11 cellular contexts compared by ENCODE assay signal in genomic region chr10:110078317-110078716, GRCh38.
DNase-seq lines count a peak whose midpoint lies in the region; ATAC-seq, FAIRE-seq and TF ChIP-seq lines count a peak whose summit lies in the region.
"Had no signal": no experiment of that assay in that cellular context is flagged by ENCODE, and none has a peak within 500 bp of the region (broad histone marks: within the 10 kb centered on the region; RNA-seq: fewer than 3 reads in every experiment).

No MANE protein-coding gene starts in this region.

- ATAC-seq in Right ventricle myocardium superior (ENCODE audit: poor library complexity): no peak
- ATAC-seq in naive thymus-derived CD8-positive, alpha-beta T cell: no peak

- H3K4me1 Mint-ChIP-seq in naive thymus-derived CD8-positive, alpha-beta T cell: peaks cover 48 to 98% (median 90%) of the 10 kb centered on the region in 4 donors

- peak overlapping the region; percentile 71 to 90 (median 84) for H3K4me3 Mint-ChIP-seq in naive thymus-derived CD8-positive, alpha-beta T cell

- no peak overlapping the region for H3K9ac ChIP-seq in neuronal stem cell (ENCODE audit: low read depth, low read length, poor library complexity)

- intact Hi-C loops in left ventricle myocardium inferior (cut with micrococcal nuclease) (no loop called here), Right ventricle myocardium superior (cut with DNase I) (no loop called here), ascending aorta (cut with DNase I) (loop anchor here (5.0 kb wide), 1 partner anchor 101 kb away; no protein-coding TSS in a partner anchor), vagina (cut with DNase I) (no loop called here)

- peaks cover 0 to 4% (median 0%) of the 10 kb centered on the region in 9 donors for H3K9me3 Mint-ChIP-seq in naive thymus-derived CD8-positive, alpha-beta T cell

- no peaks in the 10 kb centered on the region for H3K9me3 ChIP-seq in left ventricle myocardium inferior (replicated peaks)
- no peaks in the 10 kb centered on the region for H3K9me3 ChIP-seq in ascending aorta
- no peaks in the 10 kb centered on the region for H3K9me3 ChIP-seq in vagina
- no peaks in the 10 kb centered on the region for H3K9me3 ChIP-seq in neuronal stem cell (replicated peaks in 1 of 2; ENCODE audit: control insufficient read depth in 2 of 2, insufficient read depth in 1 of 2, low read depth in 1 of 2, low read length in 2 of 2)

- no peak overlapping the region for H2BK120ac ChIP-seq in neuronal stem cell (ENCODE audit: low read depth, low read length)

- H3K27me3 Mint-ChIP-seq in naive thymus-derived CD8-positive, alpha-beta T cell: no peaks in the 10 kb centered on the region

- H3K23ac ChIP-seq in neuronal stem cell (ENCODE audit: low read depth, low read length, poor library complexity): no peak overlapping the region

- TF ChIP-seq POLR2A in vagina (IDR thresholded peaks at IDR 0.05): no peak

- H3K36me3 Mint-ChIP-seq in naive thymus-derived CD8-positive, alpha-beta T cell: peaks cover 0 to 6% (median 0%) of the 10 kb centered on the region in 3 donors

- no peak overlapping the region for H2BK15ac ChIP-seq in neuronal stem cell (ENCODE audit: low read length)

- no peak overlapping the region for H4K91ac ChIP-seq in neuronal stem cell (ENCODE audit: low read depth, low read length, poor library complexity)

- no peak overlapping the region for H3K4me2 ChIP-seq in neuronal stem cell (ENCODE audit: insufficient read depth, low read length, poor library complexity, severe bottlenecking)

- H3K27me3 ChIP-seq in left ventricle myocardium inferior (ENCODE audit: low read depth): no peaks in the 10 kb centered on the region
- no peaks in the 10 kb centered on the region for H3K27me3 ChIP-seq in ascending aorta
- no peaks in the 10 kb centered on the region for H3K27me3 ChIP-seq in vagina
- no peaks in the 10 kb centered on the region for H3K27me3 ChIP-seq in neuronal stem cell (ENCODE audit: control insufficient read depth in 3 of 3, insufficient read depth in 3 of 3, low read depth in 1 of 3, low read length in 3 of 3)
- H3K27me3 ChIP-seq in H7 (ENCODE audit: control insufficient read depth, insufficient read depth, low read length): no peaks in the 10 kb centered on the region

- no peak overlapping the region for H2BK5ac ChIP-seq in neuronal stem cell (ENCODE audit: low read length)

- H2AFZ ChIP-seq in neuronal stem cell (ENCODE audit: low read length): no peak overlapping the region

- H3K4me3 ChIP-seq in left ventricle myocardium inferior (peak overlapping the region; percentile 51), ascending aorta (no peak overlapping the region), vagina (no peak overlapping the region), neuronal stem cell (ENCODE audit: low read length in 2 of 2) (no peak overlapping the region), H7 (ENCODE audit: insufficient read depth, low read depth, low read length) (no peak overlapping the region)

- no peak overlapping the region for H4K8ac ChIP-seq in neuronal stem cell (ENCODE audit: low read depth, low read length)

- H3K27ac Mint-ChIP-seq in naive thymus-derived CD8-positive, alpha-beta T cell: peak overlapping the region; percentile 79 to 98 (median 91)

- no peaks in the 10 kb centered on the region for H3K36me3 ChIP-seq in left ventricle myocardium inferior
- H3K36me3 ChIP-seq in ascending aorta: no peaks in the 10 kb centered on the region
- no peaks in the 10 kb centered on the region for H3K36me3 ChIP-seq in vagina
- no peaks in the 10 kb centered on the region for H3K36me3 ChIP-seq in neuronal stem cell (replicated peaks in 1 of 2; ENCODE audit: control insufficient read depth in 2 of 2, insufficient read depth in 2 of 2, low read length in 2 of 2)
- no peaks in the 10 kb centered on the region for H3K36me3 ChIP-seq in H7 (replicated peaks; ENCODE audit: control insufficient read depth, insufficient read depth, low read length)

- no peak overlapping the region for H3K18ac ChIP-seq in neuronal stem cell (ENCODE audit: low read length)

- no peak for FAIRE-seq in frontal cortex (lab: Jason Lieb, UNC)

- POLR2A ChIA-PET in naive thymus-derived CD8-positive, alpha-beta T cell (lab: Charles Lee): interaction anchor here (0.9 to 12.1 kb wide), 3 partner anchors 69 to 144 kb away, joined by 3 to 87 read pairs (median 6); partner anchors contain the start of gene ADD3

- peaks cover 1% of the 10 kb centered on the region for H3K79me1 ChIP-seq in neuronal stem cell (ENCODE audit: low read depth, low read length)

- peak overlapping the region; percentile 91 for H3K27ac ChIP-seq in left ventricle myocardium inferior (replicated peaks)
- peak overlapping the region; percentile 37 to 57 for H3K27ac ChIP-seq in ascending aorta
- H3K27ac ChIP-seq in vagina: peak overlapping the region; percentile 60
- no peak overlapping the region for H3K27ac ChIP-seq in neuronal stem cell (replicated peaks; ENCODE audit: low read length)

- peaks cover 98% of the 10 kb centered on the region for H3K4me1 ChIP-seq in left ventricle myocardium inferior
- peaks cover 6 to 46% of the 10 kb centered on the region in 2 donors for H3K4me1 ChIP-seq in ascending aorta
- H3K4me1 ChIP-seq in vagina: peaks cover 87% of the 10 kb centered on the region
- peaks cover 10 to 34% of the 10 kb centered on the region in 2 donors for H3K4me1 ChIP-seq in neuronal stem cell (ENCODE audit: control insufficient read depth in 2 of 2, insufficient read depth in 1 of 2, low read depth in 1 of 2, low read length in 2 of 2)

- H3K4ac ChIP-seq in neuronal stem cell (ENCODE audit: low read length): no peak overlapping the region

- H2BK12ac ChIP-seq in neuronal stem cell (ENCODE audit: low read length): no peak overlapping the region

- WGBS in neuronal stem cell (ENCODE audit: extremely low coverage in 2 of 2, insufficient read length in 2 of 2, insufficient replicate concordance in 1 of 2), 2 donors: no CpG with 5 or more reads among the region's 3 CpGs

- DNase-seq in left ventricle myocardium inferior (no peak), Right ventricle myocardium superior (no peak), ascending aorta (ENCODE audit: low spot score in 2 of 2) (no peak), vagina (ENCODE audit: extremely low spot score in 2 of 2) (no peak), neuronal stem cell (ENCODE audit: low spot score) (no peak), frontal cortex (ENCODE audit: low spot score in 2 of 2) (no peak), H7 (no peak)
- DNase-seq in naive thymus-derived CD8-positive, alpha-beta T cell: no peak
- DNase-seq: activated gamma-delta T cell treated with Interleukin-2 at 50 U/mL for 16 hours, NCI-H1105 treated with DMSO at 0.1 percent for 48 hours, NCI-H82 had no signal

- no peak overlapping the region for H2AK5ac ChIP-seq in neuronal stem cell (ENCODE audit: low read depth, low read length)

- TF ChIP-seq CTCF in left ventricle myocardium inferior (IDR thresholded peaks at IDR 0.05; ENCODE audit: borderline replicate concordance): no peak
- no peak for TF ChIP-seq CTCF in ascending aorta (IDR thresholded peaks at IDR 0.05)
- no peak for TF ChIP-seq CTCF in vagina (IDR thresholded peaks at IDR 0.05)

- no peak overlapping the region for H3K14ac ChIP-seq in neuronal stem cell (ENCODE audit: low read length)
